Comparison of ENCODE assay signal across 1 cellular context in the genomic region with DNA sequence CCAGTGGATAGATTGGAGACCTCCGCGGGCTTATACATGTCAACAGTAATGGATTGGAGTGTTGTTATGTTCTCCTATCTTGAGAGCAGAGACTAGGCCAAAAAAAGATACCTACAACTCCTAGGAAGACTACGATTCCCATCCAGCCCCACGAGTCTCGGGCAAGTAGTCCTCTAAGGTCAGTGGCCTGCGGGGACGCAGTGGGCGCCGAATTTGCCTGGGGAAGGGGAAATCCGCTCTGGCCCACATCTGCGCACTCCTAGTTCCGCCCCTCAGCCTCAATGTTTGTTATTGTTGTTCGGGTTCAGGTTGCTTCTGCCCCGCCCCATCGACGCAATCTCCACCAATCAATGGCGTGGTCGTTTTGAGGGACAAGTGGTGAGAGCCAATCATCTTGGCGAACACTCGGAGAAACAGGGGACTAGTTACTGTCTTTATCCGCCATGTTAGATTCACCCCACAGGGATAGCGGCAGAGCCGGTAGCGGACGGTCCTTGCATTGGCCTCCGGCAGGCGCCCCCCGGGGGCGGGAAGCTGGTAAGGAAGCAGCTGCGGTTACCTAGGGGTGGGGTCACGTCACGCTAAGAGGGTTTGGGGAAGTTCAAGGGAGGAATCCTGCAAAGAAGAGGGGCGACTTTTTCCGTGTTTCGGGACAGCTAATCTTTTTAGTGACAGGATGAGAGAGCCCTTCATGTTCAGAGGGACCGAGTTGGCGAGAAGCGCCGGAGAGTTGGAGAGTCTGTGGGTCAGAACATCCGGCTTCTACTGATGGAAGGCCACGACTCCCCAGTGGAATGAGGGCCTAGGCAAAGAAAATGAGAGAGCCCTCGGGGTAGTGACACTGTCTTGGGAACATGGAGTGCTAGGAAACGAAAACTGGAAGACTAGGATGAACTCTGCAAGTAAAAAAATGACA.
TF ChIP-seq lines count a peak whose summit lies in the region.

A gene with protein sequence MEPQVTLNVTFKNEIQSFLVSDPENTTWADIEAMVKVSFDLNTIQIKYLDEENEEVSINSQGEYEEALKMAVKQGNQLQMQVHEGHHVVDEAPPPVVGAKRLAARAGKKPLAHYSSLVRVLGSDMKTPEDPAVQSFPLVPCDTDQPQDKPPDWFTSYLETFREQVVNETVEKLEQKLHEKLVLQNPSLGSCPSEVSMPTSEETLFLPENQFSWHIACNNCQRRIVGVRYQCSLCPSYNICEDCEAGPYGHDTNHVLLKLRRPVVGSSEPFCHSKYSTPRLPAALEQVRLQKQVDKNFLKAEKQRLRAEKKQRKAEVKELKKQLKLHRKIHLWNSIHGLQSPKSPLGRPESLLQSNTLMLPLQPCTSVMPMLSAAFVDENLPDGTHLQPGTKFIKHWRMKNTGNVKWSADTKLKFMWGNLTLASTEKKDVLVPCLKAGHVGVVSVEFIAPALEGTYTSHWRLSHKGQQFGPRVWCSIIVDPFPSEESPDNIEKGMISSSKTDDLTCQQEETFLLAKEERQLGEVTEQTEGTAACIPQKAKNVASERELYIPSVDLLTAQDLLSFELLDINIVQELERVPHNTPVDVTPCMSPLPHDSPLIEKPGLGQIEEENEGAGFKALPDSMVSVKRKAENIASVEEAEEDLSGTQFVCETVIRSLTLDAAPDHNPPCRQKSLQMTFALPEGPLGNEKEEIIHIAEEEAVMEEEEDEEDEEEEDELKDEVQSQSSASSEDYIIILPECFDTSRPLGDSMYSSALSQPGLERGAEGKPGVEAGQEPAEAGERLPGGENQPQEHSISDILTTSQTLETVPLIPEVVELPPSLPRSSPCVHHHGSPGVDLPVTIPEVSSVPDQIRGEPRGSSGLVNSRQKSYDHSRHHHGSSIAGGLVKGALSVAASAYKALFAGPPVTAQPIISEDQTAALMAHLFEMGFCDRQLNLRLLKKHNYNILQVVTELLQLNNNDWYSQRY (plus strand): TSS at position 449 of the 916 bp plus-strand sequence. CDS start 4,586 bp downstream, outside the sequence.

TF ChIP-seq in PFSK-1, 5 proteins besides CTCF, POLR2A, EP300 and RAD21 (continued from another document):
- TF ChIP-seq TAF1 (IDR thresholded peaks at IDR 0.05; ENCODE audit: borderline replicate concordance, insufficient read depth, low read length): 0 out of 2 replicates have a peak, but pooled peaks have one; percentile 40
